8 cellular contexts compared by ENCODE assay signal in the genomic region with DNA sequence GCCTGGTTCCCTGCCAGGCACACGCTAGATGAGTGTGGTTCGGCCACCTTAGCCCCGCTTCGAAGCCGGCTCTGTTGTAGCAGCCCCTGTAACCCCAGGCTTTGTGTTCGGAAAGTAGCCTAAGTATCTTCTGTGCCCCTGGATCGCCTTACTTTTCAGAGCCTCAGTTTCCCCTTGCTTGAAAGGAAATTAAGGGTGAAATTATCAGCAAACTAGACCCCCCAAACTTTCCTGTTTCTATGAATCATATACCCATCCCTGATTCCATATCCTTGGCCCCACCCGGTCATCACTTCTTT. TPM values are rescaled to one million over a fixed set of nuclear protein-coding genes. Genes with fewer than 3 reads are reported as not detected.
DNase-seq lines count a peak whose midpoint lies in the region; ATAC-seq and TF ChIP-seq lines count a peak whose summit lies in the region.

No MANE protein-coding gene starts in this region.

- POLR2A ChIA-PET in activated B cell treated with CpG ODN at 0.5 μM for 24 hours (lab: Charles Lee) = interaction anchor here (0.6 to 3.2 kb wide), 8 partner anchors 9 to 725 kb away, joined by 3 to 16 read pairs (median 6); a partner anchor contains a TSS

- no CpG with 5 or more reads among the region's 8 CpGs for WGBS in iPS DF 6.9 (ENCODE audit: insufficient coverage, insufficient read length)

- peak overlapping the region; percentile 91 for H3K27ac Mint-ChIP-seq in activated B cell treated with CpG ODN at 0.5 μM for 24 hours
- H3K27ac Mint-ChIP-seq in stimulated activated effector memory CD8-positive, alpha-beta T cell treated with anti-CD3 and anti-CD28 coated beads, Interleukin-12 subunit alpha, Interleukin-12 subunit beta, amount 100 ng/mL, for 72 hours = peak overlapping the region; percentile 99

- peaks cover 47% of the 10 kb centered on the region for H3K4me1 Mint-ChIP-seq in activated B cell treated with CpG ODN at 0.5 μM for 24 hours
- H3K4me1 Mint-ChIP-seq in stimulated activated effector memory CD8-positive, alpha-beta T cell treated with anti-CD3 and anti-CD28 coated beads, Interleukin-12 subunit alpha, Interleukin-12 subunit beta, amount 100 ng/mL, for 72 hours = peaks cover 52% of the 10 kb centered on the region

- H3K9me3 Mint-ChIP-seq in activated B cell treated with CpG ODN at 0.5 μM for 24 hours = no peaks in the 10 kb centered on the region
- no peaks in the 10 kb centered on the region for H3K9me3 Mint-ChIP-seq in stimulated activated effector memory CD8-positive, alpha-beta T cell treated with anti-CD3 and anti-CD28 coated beads, Interleukin-12 subunit alpha, Interleukin-12 subunit beta, amount 100 ng/mL, for 72 hours

- intact Hi-C loops in activated B cell treated with CpG ODN at 0.5 μM for 24 hours (cut with micrococcal nuclease) = loop anchor here (1.0 kb wide), 4 partner anchors 28 to 542 kb away; a partner anchor contains a TSS

- no peaks in the 10 kb centered on the region for H3K9me3 ChIP-seq in iPS DF 6.9 (ENCODE audit: control insufficient read depth, insufficient read depth, low read length)

- H3K4me1 ChIP-seq in iPS DF 6.9 (ENCODE audit: control insufficient read depth, insufficient read depth, low read length) = 0 out of 2 replicates have a peak, but pooled peaks cover 1% of the 10 kb centered on the region

- peaks cover 10% of the 10 kb centered on the region; the same call in 1 of the 2 replicates for H3K36me3 ChIP-seq in iPS DF 6.9 (ENCODE audit: control insufficient read depth, insufficient read depth, low read length)

- H3K27me3 Mint-ChIP-seq in activated B cell treated with CpG ODN at 0.5 μM for 24 hours = no peaks in the 10 kb centered on the region

- peak overlapping the region; percentile 99 for H3K4me3 ChIP-seq in iPS DF 6.9 (ENCODE audit: low read length)

- DNase-seq in DMS 273 (lab: John Stamatoyannopoulos, UW; ENCODE audit: unreplicated experiment) = peak; percentile 28
- no peak for DNase-seq in DMS 273 treated with DMSO at 0.1 percent for 48 hours (lab: John Stamatoyannopoulos, UW)
- DNase-seq in activated B cell treated with CpG ODN at 0.5 μM for 24 hours = no peak
- no peak for DNase-seq in iPS DF 6.9 (ENCODE audit: low read depth, low spot score)
- no peak for DNase-seq in stimulated activated effector memory CD8-positive, alpha-beta T cell treated with anti-CD3 and anti-CD28 coated beads, Interleukin-12 subunit alpha, Interleukin-12 subunit beta, amount 100 ng/mL, for 72 hours (ENCODE audit: low spot score in 2 of 2)
- no peak for DNase-seq in stimulated activated naive CD4-positive, alpha-beta T cell treated with Interleukin-2 at 50 U/mL for 16 hours (lab: John Stamatoyannopoulos, UW)
- DNase-seq in activated CD4-positive, CD25-positive, alpha-beta regulatory T cell (lab: John Stamatoyannopoulos, UW) = no peak

- CTCF ChIA-PET in activated B cell treated with CpG ODN at 0.5 μM for 24 hours (lab: Charles Lee) = interaction anchor here (1.3 kb wide), 1 partner anchor 87 kb away, joined by 5 read pairs; no protein-coding TSS in a partner anchor

- H3K27me3 ChIP-seq in iPS DF 6.9 (ENCODE audit: control insufficient read depth, insufficient read depth, low read length) = no peaks in the 10 kb centered on the region

- H3K27ac ChIP-seq in iPS DF 6.9 (ENCODE audit: low read length) = no peak overlapping the region

- no peak for TF ChIP-seq CTCF in activated B cell treated with CpG ODN at 0.5 μM for 24 hours (IDR thresholded peaks at IDR 0.05)

- ATAC-seq in activated B cell treated with CpG ODN at 0.5 μM for 24 hours (ENCODE audit: low read depth) (no peak), GM21619 (IDR thresholded peaks at IDR 0.05; ENCODE audit: unreplicated experiment) (no peak)
- no peak for ATAC-seq in stimulated activated effector memory CD8-positive, alpha-beta T cell treated with anti-CD3 and anti-CD28 coated beads, Interleukin-12 subunit alpha, Interleukin-12 subunit beta, amount 100 ng/mL, for 72 hours

- peak overlapping the region; percentile 98 for H3K4me3 Mint-ChIP-seq in activated B cell treated with CpG ODN at 0.5 μM for 24 hours
- H3K4me3 Mint-ChIP-seq in stimulated activated effector memory CD8-positive, alpha-beta T cell treated with anti-CD3 and anti-CD28 coated beads, Interleukin-12 subunit alpha, Interleukin-12 subunit beta, amount 100 ng/mL, for 72 hours = peak overlapping the region; percentile 100

- H3K36me3 Mint-ChIP-seq in activated B cell treated with CpG ODN at 0.5 μM for 24 hours (ENCODE audit: low read depth) = peaks cover 67% of the 10 kb centered on the region
- H3K36me3 Mint-ChIP-seq in stimulated activated effector memory CD8-positive, alpha-beta T cell treated with anti-CD3 and anti-CD28 coated beads, Interleukin-12 subunit alpha, Interleukin-12 subunit beta, amount 100 ng/mL, for 72 hours = peaks cover 74% of the 10 kb centered on the region

RNA-seq across cellular contexts. Expression of a gene that starts 0.3 kb away (rescaled TPM):
- total RNA-seq in activated B cell treated with CpG ODN at 0.5 μM for 24 hours = 65.4 and 66.0 TPM in 2 replicates

RNA-seq across cellular contexts. Expression of a gene that starts 0.5 kb away (rescaled TPM):
- total RNA-seq in activated B cell treated with CpG ODN at 0.5 μM for 24 hours = 208 and 223 TPM in 2 replicates

RNA-seq across cellular contexts. Expression of a gene that starts 29.0 kb away (rescaled TPM):
- total RNA-seq in activated B cell treated with CpG ODN at 0.5 μM for 24 hours = 3.6 and 3.8 TPM in 2 replicates

RNA-seq across cellular contexts. Expression of a gene that starts 45.8 kb away (rescaled TPM):
- 7.3 and 7.6 TPM in 2 replicates for total RNA-seq in activated B cell treated with CpG ODN at 0.5 μM for 24 hours

RNA-seq across cellular contexts. Expression of a gene that starts 55.4 kb away (rescaled TPM):
- total RNA-seq in activated B cell treated with CpG ODN at 0.5 μM for 24 hours = 17.5 and 21.4 TPM in 2 replicates
